1 cellular context compared by ENCODE assay signal in the genomic region with DNA sequence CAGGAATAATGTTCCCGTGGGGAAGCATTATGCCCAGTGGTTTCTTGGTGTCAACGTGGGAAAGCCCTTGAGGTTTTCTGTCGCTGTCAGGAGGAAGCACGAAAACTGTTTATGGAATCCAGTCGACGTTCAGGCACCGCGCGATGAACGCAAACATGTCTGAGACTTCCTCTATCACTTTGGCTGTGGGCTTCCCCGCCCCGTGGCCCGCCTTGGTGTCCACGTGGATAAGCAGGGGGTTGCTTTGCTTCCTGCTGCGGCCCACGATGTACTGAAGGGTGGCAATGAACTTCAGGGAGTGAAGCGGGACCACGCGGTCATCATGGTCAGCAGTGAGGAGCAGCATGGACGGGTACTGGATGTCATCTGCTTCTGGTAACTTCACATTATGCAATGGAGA.
TF ChIP-seq lines count a peak whose summit lies in the region.

No MANE protein-coding gene starts in this region.

TF ChIP-seq in IMR-90, 13 proteins besides CTCF, POLR2A, EP300 and RAD21 (continued from another document):
- TF ChIP-seq RFX5 (IDR thresholded peaks at IDR 0.05; ENCODE audit: low read depth, low read length) = no peak
- TF ChIP-seq MAZ (IDR thresholded peaks at IDR 0.05; ENCODE audit: borderline replicate concordance, low read depth, low read length) = no peak
- no peak for TF ChIP-seq ELK1 (IDR thresholded peaks at IDR 0.05; ENCODE audit: borderline replicate concordance, low read depth, low read length)
- TF ChIP-seq NFE2L2 (IDR thresholded peaks at IDR 0.05; ENCODE audit: low read depth, low read length) = no peak
- TF ChIP-seq USF2 (IDR thresholded peaks at IDR 0.05; ENCODE audit: low read depth, low read length) = no peak
- no peak for TF ChIP-seq MAFK (IDR thresholded peaks at IDR 0.05; ENCODE audit: low read depth, low read length)
TF ChIP-seq in IMR-90: peak in this region for 0.
